8 cellular contexts compared by ENCODE assay signal in genomic region chr6:31203345-31203979, GRCh38. TPM values are rescaled to one million over a fixed set of nuclear protein-coding genes. Genes with fewer than 3 reads are reported as not detected.
A peak's percentile ranks its signal among the peaks of the same experiment; 100 is the strongest.
DNase-seq lines count a peak whose midpoint lies in the region; ATAC-seq, FAIRE-seq and TF ChIP-seq lines count a peak whose summit lies in the region.

No MANE protein-coding gene starts in this region.

- H3K4me3 ChIP-seq in esophagus squamous epithelium: peak overlapping the region; percentile 29 to 71 (median 43)

- peaks cover 13 to 45% (median 27%) of the 10 kb centered on the region in 3 donors for H3K4me1 ChIP-seq in esophagus squamous epithelium

- DNase-seq in ACHN: peak; percentile 38
- DNase-seq in NCI-H69 (lab: John Stamatoyannopoulos, UW): peak; percentile 91
- peak; percentile 34 for DNase-seq in activated CD8-positive, alpha-beta memory T cell treated with anti-CD3 and anti-CD28 coated beads, Interleukin-2, amount 50 U/mL, for 1 hour (ENCODE audit: extremely low read depth)
- no peak for DNase-seq in esophagus squamous epithelium (lab: John Stamatoyannopoulos, UW)
- DNase-seq in renal cortical epithelial cell (ENCODE audit: low read depth): peak; percentile 96
- no peak for DNase-seq in D721Med (ENCODE audit: insufficient read length, low spot score)

- no peaks in the 10 kb centered on the region for H3K36me3 ChIP-seq in esophagus squamous epithelium

- intact Hi-C loops in esophagus squamous epithelium (cut with DNase I): no loop called here

- H3K9me3 ChIP-seq in esophagus squamous epithelium: no peaks in the 10 kb centered on the region

- in situ Hi-C loops in ACHN (cut with HindIII; ENCODE audit: low pct_ligation_motif_present, low pct_unique_long_range_greater_than_20kb, low sequenced_read_pairs): no loop called here

- no peak for FAIRE-seq in D721Med (lab: Jason Lieb, UNC)

- WGBS in esophagus squamous epithelium, 2 donors: 8 to 13% methylated on average over 5 of the region's 5 CpGs

- TF ChIP-seq CTCF in esophagus squamous epithelium (IDR thresholded peaks at IDR 0.05): no peak
- no peak for TF ChIP-seq CTCF in D721Med (IDR thresholded peaks at IDR 0.05; ENCODE audit: insufficient read depth, missing control alignments)

- peaks cover 0 to 9% (median 0%) of the 10 kb centered on the region in 4 donors for H3K27me3 ChIP-seq in esophagus squamous epithelium

- H3K27ac ChIP-seq in esophagus squamous epithelium: peak overlapping the region; percentile 68 to 87 (median 82)

- ATAC-seq in GM19035 (IDR thresholded peaks at IDR 0.05; ENCODE audit: unreplicated experiment) (peak; percentile 57), HG03196 (IDR thresholded peaks at IDR 0.05; ENCODE audit: unreplicated experiment) (peak; percentile 55)

- TF ChIP-seq POLR2A in esophagus squamous epithelium (IDR thresholded peaks at IDR 0.05): no peak

RNA-seq across cellular contexts. Expression of gene POU5F1, which starts 33.0 kb away (rescaled TPM):
- 1 to 10 TPM in 3 of 4 donors, under 1 TPM in 1; 0.92 to 5.5 (median 3.3) TPM for total RNA-seq in esophagus squamous epithelium
- 6.6 and 11.3 TPM in 2 replicates for total RNA-seq in renal cortical epithelial cell

RNA-seq across cellular contexts. Expression of gene TCF19, which starts 45.1 kb away (rescaled TPM):
- 10 to 100 TPM; 12.2 to 17.2 (median 16.6) TPM for total RNA-seq in esophagus squamous epithelium
- 2.2 and 10.8 TPM in 2 replicates for total RNA-seq in renal cortical epithelial cell

RNA-seq across cellular contexts. Expression of gene CCHCR1, which starts 45.9 kb away (rescaled TPM):
- total RNA-seq in esophagus squamous epithelium: 10 to 100 TPM; 11.9 to 21.1 (median 16.2) TPM
- total RNA-seq in renal cortical epithelial cell: 12.9 and 21.0 TPM in 2 replicates

Comparison
In these comparisons a context has a peak if more than half of its experiments do, and no peak if none do; other contexts are left out.
1. DNase-seq: peak in ACHN (single experiment), NCI-H69 (single experiment), activated CD8-positive, alpha-beta memory T cell treated with anti-CD3 and anti-CD28 coated beads, Interleukin-2, amount 50 U/mL, for 1 hour (single experiment) and renal cortical epithelial cell (single experiment); none in esophagus squamous epithelium (single experiment) and D721Med (single experiment).